In genomic region chr21:33266050-33266783, GRCh38 we compare ENCODE assay signal across 8 cellular contexts. TPM values are rescaled to one million over a fixed set of nuclear protein-coding genes. Genes with fewer than 3 reads are reported as not detected.
DNase-seq lines count a peak whose midpoint lies in the region; ATAC-seq, FAIRE-seq and TF ChIP-seq lines count a peak whose summit lies in the region.

Gene IL10RB (plus strand): TSS chr21:33266367. CDS start chr21:33266466, 99 bp downstream.

- H3K9me3 ChIP-seq in NT2/D1 (ENCODE audit: insufficient read depth, low read length) (no peaks in the 10 kb centered on the region), H1 (ENCODE audit: insufficient read depth in 2 of 2, low read depth in 1 of 2, low read length in 1 of 2) (no peaks in the 10 kb centered on the region)

- H3K23ac ChIP-seq in H1 (ENCODE audit: insufficient read length): no peak within 1 kb of the TSS

- DNase-seq in AG08395 (ENCODE audit: low spot score) (peak; percentile 91), NT2/D1 (ENCODE audit: low read depth, low spot score) (peak; percentile 62), H1 (ENCODE audit: low read depth in 1 of 2, low spot score in 2 of 2) (peak; percentile 19 to 86), mesenteric fat pad (ENCODE audit: low spot score) (peak; percentile 93)
- peak; percentile 37 to 47 (median 46) for DNase-seq in activated CD8-positive, alpha-beta memory T cell treated with anti-CD3 and anti-CD28 coated beads for 48 hours (ENCODE audit: low read depth in 2 of 3, low spot score in 2 of 3)
- peak; percentile 35 for DNase-seq in stimulated activated CD8-positive, alpha-beta memory T cell treated with anti-CD3 and anti-CD28 coated beads, Interleukin-15, amount 100 ng/mL, for 1 hour (ENCODE audit: low read depth)

- peaks cover 0 to 5% of the 10 kb centered on the region in 2 experiments for H4K20me1 ChIP-seq in H1 (replicated peaks in 1 of 2; ENCODE audit: control insufficient read depth in 1 of 2, insufficient read depth in 2 of 2, low read length in 2 of 2)

- no peak within 1 kb of the TSS for H2BK120ac ChIP-seq in H1 (replicated peaks; ENCODE audit: low read depth, low read length)

- H3K9ac ChIP-seq in NT2/D1 (ENCODE audit: insufficient read length, low read depth): peak within 1 kb of the TSS; percentile 81
- H3K9ac ChIP-seq in H1 (replicated peaks in 1 of 4; ENCODE audit: extremely low read depth in 1 of 4, low read depth in 3 of 4, low read length in 3 of 4): peak within 1 kb of the TSS in 3 of 4 experiments; percentile 4 to 34 (median 28); a peak in 4 of 7 replicates

- no peak for TF ChIP-seq RAD21 in H1 (IDR thresholded peaks at IDR 0.05 in 1 of 2, conservative IDR thresholded peaks at IDR 0.05 in 1 of 2; ENCODE audit: low read depth in 2 of 2, low read length in 2 of 2)

- no peak within 1 kb of the TSS for H2BK20ac ChIP-seq in H1 (ENCODE audit: low read length)

- H4K8ac ChIP-seq in H1 (ENCODE audit: extremely low read depth, insufficient read depth, low read length): no peak within 1 kb of the TSS; the same call in 1 of the 2 replicates

- POLR2A ChIA-PET in H1 (lab: Charles Lee; ENCODE audit: partially characterized antibody): interaction anchor here (0.6 to 2.5 kb wide), 8 partner anchors 13 to 277 kb away, joined by 3 to 6 read pairs (median 4); partner anchors contain the start of gene IFNAR1

- no peaks in the 10 kb centered on the region for H3K27me3 ChIP-seq in NT2/D1 (ENCODE audit: insufficient read depth, insufficient read length)
- no peaks in the 10 kb centered on the region; a peak in 1 of 7 replicates for H3K27me3 ChIP-seq in H1 (replicated peaks in 1 of 4; ENCODE audit: control insufficient read depth in 3 of 4, extremely low read depth in 1 of 4, insufficient read depth in 3 of 4, low read length in 3 of 4)

- H2BK15ac ChIP-seq in H1 (ENCODE audit: low read length): no peak within 1 kb of the TSS

- H3K4me3 ChIP-seq in NT2/D1 (ENCODE audit: insufficient read length, low read depth): peak within 1 kb of the TSS; percentile 49
- peak within 1 kb of the TSS; percentile 49 to 67 (median 60) for H3K4me3 ChIP-seq in H1 (ENCODE audit: extremely low read depth in 1 of 4, insufficient read depth in 2 of 4, low read depth in 3 of 4, low read length in 4 of 4)

- TF ChIP-seq POLR2A in H1 (IDR thresholded peaks at IDR 0.05; ENCODE audit: control extremely low read depth in 1 of 2, low read depth in 2 of 2, low read length in 2 of 2): peak in 1 of 2 experiments; percentile 48; a peak in 1 of 3 replicates

- no peak for TF ChIP-seq CTCF in H1 (IDR thresholded peaks at IDR 0.05; ENCODE audit: control extremely low read depth in 1 of 3, insufficient read depth in 1 of 3, low read depth in 1 of 3, low read length in 3 of 3)

- H3K4me1 ChIP-seq in NT2/D1 (ENCODE audit: insufficient read depth, insufficient read length) (peaks cover 14% of the 10 kb centered on the region), H1 (replicated peaks in 1 of 4; ENCODE audit: control insufficient read depth in 3 of 4, insufficient read depth in 4 of 4, low read length in 3 of 4) (peaks cover 0 to 4% (median under 1%) of the 10 kb centered on the region in 4 experiments; a peak in 3 of 7 replicates)

- H3K14ac ChIP-seq in H1 (ENCODE audit: insufficient read length): no peak within 1 kb of the TSS

- no peak within 1 kb of the TSS for H3K18ac ChIP-seq in H1 (ENCODE audit: extremely low read depth, low read length)

- ATAC-seq in GM19035 (IDR thresholded peaks at IDR 0.05; ENCODE audit: unreplicated experiment) (peak; percentile 41), HG03521 (IDR thresholded peaks at IDR 0.05; ENCODE audit: unreplicated experiment) (peak; percentile 58)

- H3K79me2 ChIP-seq in H1 (ENCODE audit: control insufficient read depth in 1 of 2, insufficient read depth in 2 of 2, low read length in 2 of 2): no peaks in the 10 kb centered on the region

- peak within 1 kb of the TSS; percentile 7 for H3K56ac ChIP-seq in H1 (replicated peaks; ENCODE audit: insufficient read length, low read depth, low read length)

- no peak for FAIRE-seq in H1 (lab: Jason Lieb, UNC)

- 3% methylated on average over 28 of the region's 60 CpGs; no CpG with 5 or more reads in 1 of the 2 experiments for WGBS in H1 (ENCODE audit: extremely low coverage in 1 of 2, insufficient coverage in 1 of 2, insufficient read length in 1 of 2, insufficient replicate concordance in 2 of 2, low coverage in 1 of 2, low lambda C conversion rate in 2 of 2, missing lambda C conversion rate in 1 of 2), 2 experiments

- peaks cover 31% of the 10 kb centered on the region for H3K36me3 ChIP-seq in NT2/D1 (ENCODE audit: insufficient read depth, insufficient read length, low read length)
- peaks cover 0 to 7% (median 2%) of the 10 kb centered on the region in 4 experiments; a peak in 1 of 8 replicates for H3K36me3 ChIP-seq in H1 (ENCODE audit: control insufficient read depth in 2 of 4, insufficient read depth in 4 of 4, low read length in 3 of 4)

- no peaks in the 10 kb centered on the region for H3K79me1 ChIP-seq in H1 (ENCODE audit: low read depth, low read length)

- no peak within 1 kb of the TSS for H2AFZ ChIP-seq in H1 (ENCODE audit: low read length)

- CTCF ChIA-PET in H1 (lab: Charles Lee; ENCODE audit: partially characterized antibody): interaction anchor here (0.6 to 1.7 kb wide), 10 partner anchors 9 to 169 kb away, joined by 3 to 9 read pairs (median 4); no protein-coding TSS in a partner anchor

- no peak within 1 kb of the TSS for H4K5ac ChIP-seq in H1 (ENCODE audit: insufficient read length, low read depth, low read length)

- H4K91ac ChIP-seq in H1 (replicated peaks; ENCODE audit: insufficient read length, low read length): no peak within 1 kb of the TSS

- peaks cover 7% of the 10 kb centered on the region; the same call in 1 of the 2 replicates for H3K23me2 ChIP-seq in H1 (ENCODE audit: low read depth, low read length)

- H3K4me2 ChIP-seq in H1 (ENCODE audit: insufficient read depth in 1 of 2, low read depth in 2 of 2, low read length in 2 of 2): peak within 1 kb of the TSS; percentile 68 to 71

- H3K4ac ChIP-seq in H1 (replicated peaks; ENCODE audit: insufficient read length, low read depth, low read length): no peak within 1 kb of the TSS

- no peak within 1 kb of the TSS for H3K27ac ChIP-seq in H1 (ENCODE audit: low read depth, low read length)

- H2AK5ac ChIP-seq in H1 (ENCODE audit: low read depth, low read length): no peak within 1 kb of the TSS

- no peak for TF ChIP-seq EP300 in H1 (IDR thresholded peaks at IDR 0.05; ENCODE audit: borderline replicate concordance in 1 of 2, low read depth in 2 of 2, low read length in 2 of 2)

- H2BK5ac ChIP-seq in H1 (ENCODE audit: low read depth, low read length): no peak within 1 kb of the TSS

- H2BK12ac ChIP-seq in H1 (ENCODE audit: low read depth, low read length): no peak within 1 kb of the TSS

TF ChIP-seq in H1, 55 proteins besides CTCF, POLR2A, EP300 and RAD21:
- TF ChIP-seq CHD2 (IDR thresholded peaks at IDR 0.05; ENCODE audit: low read length): 0 out of 2 replicates have a peak, but pooled peaks have one; percentile 26
- TF ChIP-seq POLR2AphosphoS5 (IDR thresholded peaks at IDR 0.05; ENCODE audit: low read depth, low read length): peak; percentile 33; the same call in 1 of the 2 replicates
- TF ChIP-seq CTBP2 (IDR thresholded peaks at IDR 0.05; ENCODE audit: borderline replicate concordance, insufficient read depth, insufficient read length, low read length): no peak
- 0 out of 2 replicates have a peak, but pooled peaks have one; percentile 13 for TF ChIP-seq TAF1 (IDR thresholded peaks at IDR 0.05; ENCODE audit: low read depth, low read length)
- no peak for TF ChIP-seq SP1 (IDR thresholded peaks at IDR 0.05; ENCODE audit: low read depth, low read length)
- TF ChIP-seq CREB1 (IDR thresholded peaks at IDR 0.05): peak; percentile 23; the same call in 1 of the 2 replicates
- 0 out of 4 replicates have a peak, but pooled peaks of 1 of the 2 experiments have one; percentile 14 for TF ChIP-seq SIN3A (conservative IDR thresholded peaks at IDR 0.05 in 1 of 2, IDR thresholded peaks at IDR 0.05 in 1 of 2; ENCODE audit: low read depth in 1 of 2, low read length in 2 of 2)
- peak; percentile 82 for TF ChIP-seq KDM4A (IDR thresholded peaks at IDR 0.05; ENCODE audit: low read depth, low read length, severe bottlenecking)
- 0 out of 2 replicates have a peak, but pooled peaks have one; percentile 21 for TF ChIP-seq EGR1 (IDR thresholded peaks at IDR 0.05; ENCODE audit: borderline replicate concordance, low read depth, low read length)

RNA-seq across cellular contexts. Expression of gene IL10RB, which starts in this region (rescaled TPM):
- 2.5 and 3.2 TPM in 2 replicates for total RNA-seq in H1 (2021; fragmentation: NEBNext Ultra II Directional; extraction: Animal tissue kit (Norgen Biotek cat#: 25700))
- polyA plus RNA-seq in H1 (2011; rRNA removed): 2.7 and 2.9 TPM in 2 replicates
- polyA plus RNA-seq in H1 (2011; cell fraction: cytosol; rRNA removed): 4.7 TPM
- polyA plus RNA-seq in H1 (2011; cell fraction: nucleus; rRNA removed): 2.4 TPM
- 2.2 to 3.1 TPM (median 2.6 TPM) in 4 replicates for polyA plus RNA-seq in H1 (2012, experiment 1 of 2)
- polyA plus RNA-seq in H1 (2012, experiment 2 of 2): 1.8 TPM
- polyA plus RNA-seq in H1 (2013, experiment 1 of 2): 4.1 TPM
- polyA plus RNA-seq in H1 (2013, experiment 2 of 2): 4.9 TPM
- polyA minus RNA-seq in H1 (2011; rRNA and poly(A)+ RNA removed): 4.1 and 4.5 TPM in 2 replicates
- 4.0 TPM for polyA minus RNA-seq in H1 (2011; cell fraction: cytosol; rRNA and poly(A)+ RNA removed)
- 3.9 TPM for polyA minus RNA-seq in H1 (2011; cell fraction: nucleus; rRNA and poly(A)+ RNA removed)
- 39.3 TPM for total RNA-seq in mesenteric fat pad

Comparison
In these comparisons a context has a peak if more than half of its experiments do, and no peak if none do; other contexts are left out.
1. DNase-seq: peak in every context shown above with its lines; median percentile 93 in mesenteric fat pad; 91 in AG08395; 62 in NT2/D1; 52 in H1; 46 in activated CD8-positive, alpha-beta memory T cell treated with anti-CD3 and anti-CD28 coated beads for 48 hours; 35 in stimulated activated CD8-positive, alpha-beta memory T cell treated with anti-CD3 and anti-CD28 coated beads, Interleukin-15, amount 100 ng/mL, for 1 hour.